Comparison of ENCODE assay signal across 19 cellular contexts in the genomic region with DNA sequence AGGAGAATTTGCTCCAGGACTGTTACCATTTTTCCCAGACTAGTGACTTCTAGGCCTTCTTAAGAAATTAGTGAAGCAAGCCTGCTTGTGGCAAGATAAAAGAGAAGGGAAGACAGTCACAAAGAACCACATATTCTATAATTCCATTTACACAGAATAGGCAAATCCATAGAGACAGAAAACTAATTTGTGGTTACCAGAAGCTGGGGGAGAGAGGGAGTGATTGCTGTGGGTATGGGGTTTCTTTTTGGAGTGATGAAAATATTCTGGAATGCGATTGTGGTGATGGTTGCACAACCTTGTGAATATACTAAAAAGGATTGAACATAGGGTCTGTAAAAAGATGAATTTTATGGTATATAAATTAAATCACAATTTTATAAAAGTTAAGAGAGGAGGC. TPM values are rescaled to one million over a fixed set of nuclear protein-coding genes. Genes with fewer than 3 reads are reported as not detected.
DNase-seq lines count a peak whose midpoint lies in the region; ATAC-seq and TF ChIP-seq lines count a peak whose summit lies in the region.
"Had no signal": no experiment of that assay in that cellular context is flagged by ENCODE, and none has a peak within 500 bp of the region (broad histone marks: within the 10 kb centered on the region; RNA-seq: fewer than 3 reads in every experiment).

No MANE protein-coding gene starts in this region.

- no peaks in the 10 kb centered on the region for H3K79me2 ChIP-seq in osteoblast (ENCODE audit: insufficient read depth, low read length)

- H4K20me1 ChIP-seq in osteoblast (ENCODE audit: insufficient read depth, low read length): no peaks in the 10 kb centered on the region

- peaks cover 8% of the 10 kb centered on the region for H3K27me3 Mint-ChIP-seq in chondrocyte (ENCODE audit: low read depth)
- H3K27me3 Mint-ChIP-seq in WTC11 (ENCODE audit: low read depth): peaks cover 3% of the 10 kb centered on the region; the same call in 1 of the 2 replicates

- no peak overlapping the region for H3K4me3 Mint-ChIP-seq in chondrocyte (ENCODE audit: unreplicated experiment)
- H3K4me3 Mint-ChIP-seq in WTC11: no peak overlapping the region
- H3K4me3 Mint-ChIP-seq: CD14-positive monocyte, HFFc6 had no signal

- H3K36me3 Mint-ChIP-seq in chondrocyte (ENCODE audit: low read depth) (peaks cover 1% of the 10 kb centered on the region), WTC11 (no peaks in the 10 kb centered on the region)
- H3K36me3 Mint-ChIP-seq: CD14-positive monocyte had no signal

- H3K4me1 ChIP-seq in osteoblast (ENCODE audit: insufficient read depth, low read length): peaks cover 18% of the 10 kb centered on the region
- H3K4me1 ChIP-seq: A549 had no signal

- POLR2A ChIA-PET in WTC11 (lab: Charles Lee): no interaction called here

- ATAC-seq in WTC11: no peak
- ATAC-seq: A549, Panc1 had no signal

- H3K27me3 ChIP-seq in osteoblast (ENCODE audit: insufficient read depth, low read length): peaks cover 13% of the 10 kb centered on the region

- H3K36me3 ChIP-seq in osteoblast (ENCODE audit: insufficient read depth, low read length): no peaks in the 10 kb centered on the region

- no peaks in the 10 kb centered on the region for H3K9me3 ChIP-seq in osteoblast (ENCODE audit: low read depth, low read length)
- H3K9me3 ChIP-seq: A549, Caco-2 had no signal

- H3K4me2 ChIP-seq in osteoblast (ENCODE audit: insufficient read depth, low read length): peak overlapping the region; percentile 22
- H3K4me2 ChIP-seq: A549 had no signal

- no peak for TF ChIP-seq CTCF in osteoblast (IDR thresholded peaks at IDR 0.05; ENCODE audit: extremely low read depth, low read depth, low read length)
- no peak for TF ChIP-seq CTCF in chondrocyte (IDR thresholded peaks at IDR 0.05)
- TF ChIP-seq CTCF in WTC11 (IDR thresholded peaks at IDR 0.05): no peak

- H3K4me1 Mint-ChIP-seq in chondrocyte (ENCODE audit: low read depth): peaks cover 23% of the 10 kb centered on the region
- H3K4me1 Mint-ChIP-seq in WTC11: peaks cover 8% of the 10 kb centered on the region
- H3K4me1 Mint-ChIP-seq: CD14-positive monocyte had no signal

- CTCF ChIA-PET in WTC11 (lab: Charles Lee): no interaction called here

- no peak overlapping the region for H3K27ac Mint-ChIP-seq in chondrocyte (ENCODE audit: unreplicated experiment)
- no peak overlapping the region for H3K27ac Mint-ChIP-seq in WTC11
- H3K27ac Mint-ChIP-seq: CD14-positive monocyte, HFFc6 had no signal

- no peak overlapping the region for H3K4me3 ChIP-seq in osteoblast (ENCODE audit: insufficient read depth, low read length)
- H3K4me3 ChIP-seq: A549 had no signal

- DNase-seq in EH (ENCODE audit: low read depth): peak; percentile 12
- peak; percentile 44 for DNase-seq in RPMI7951 (ENCODE audit: low read depth)
- DNase-seq in fibroblast of gingiva (ENCODE audit: low read depth): peak; percentile 80
- DNase-seq in osteoblast (ENCODE audit: insufficient read length, low spot score, missing footprints): no peak
- no peak for DNase-seq in chondrocyte (ENCODE audit: low spot score)
- no peak for DNase-seq in WTC11 (ENCODE audit: low spot score)
- no peak for DNase-seq in DMS 273 (lab: John Stamatoyannopoulos, UW; ENCODE audit: unreplicated experiment)
- DNase-seq: Caco-2, DMS79 treated with DMSO at 0.1 percent for 48 hours, HFFc6, KG1, NCI-H1105 treated with DMSO at 0.1 percent for 48 hours, NCI-H187, NCI-H446, NCI-H774, SHP77 had no signal

- H2AFZ ChIP-seq in osteoblast (ENCODE audit: low read length): no peak overlapping the region

- H3K9me3 Mint-ChIP-seq in chondrocyte (ENCODE audit: low read depth) (no peaks in the 10 kb centered on the region), WTC11 (no peaks in the 10 kb centered on the region)
- H3K9me3 Mint-ChIP-seq: HFFc6 had no signal

- H3K27ac ChIP-seq in osteoblast (ENCODE audit: low read depth, low read length): no peak overlapping the region
- H3K27ac ChIP-seq: A549 had no signal

TF ChIP-seq in WTC11, 78 proteins besides CTCF, POLR2A, EP300 and RAD21 (continues in another document):
- TF ChIP-seq TP53 (CRISPR knock-in tag; IDR thresholded peaks at IDR 0.05): no peak
- TF ChIP-seq TCF7 (CRISPR knock-in tag; IDR thresholded peaks at IDR 0.05; ENCODE audit: low read depth): no peak
- TF ChIP-seq, protein P1, sequence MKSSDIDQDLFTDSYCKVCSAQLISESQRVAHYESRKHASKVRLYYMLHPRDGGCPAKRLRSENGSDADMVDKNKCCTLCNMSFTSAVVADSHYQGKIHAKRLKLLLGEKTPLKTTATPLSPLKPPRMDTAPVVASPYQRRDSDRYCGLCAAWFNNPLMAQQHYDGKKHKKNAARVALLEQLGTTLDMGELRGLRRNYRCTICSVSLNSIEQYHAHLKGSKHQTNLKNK (CRISPR knock-in tag; IDR thresholded peaks at IDR 0.05): no peak
- TF ChIP-seq NFATC4 (CRISPR knock-in tag; IDR thresholded peaks at IDR 0.05): no peak
- TF ChIP-seq, protein P2, sequence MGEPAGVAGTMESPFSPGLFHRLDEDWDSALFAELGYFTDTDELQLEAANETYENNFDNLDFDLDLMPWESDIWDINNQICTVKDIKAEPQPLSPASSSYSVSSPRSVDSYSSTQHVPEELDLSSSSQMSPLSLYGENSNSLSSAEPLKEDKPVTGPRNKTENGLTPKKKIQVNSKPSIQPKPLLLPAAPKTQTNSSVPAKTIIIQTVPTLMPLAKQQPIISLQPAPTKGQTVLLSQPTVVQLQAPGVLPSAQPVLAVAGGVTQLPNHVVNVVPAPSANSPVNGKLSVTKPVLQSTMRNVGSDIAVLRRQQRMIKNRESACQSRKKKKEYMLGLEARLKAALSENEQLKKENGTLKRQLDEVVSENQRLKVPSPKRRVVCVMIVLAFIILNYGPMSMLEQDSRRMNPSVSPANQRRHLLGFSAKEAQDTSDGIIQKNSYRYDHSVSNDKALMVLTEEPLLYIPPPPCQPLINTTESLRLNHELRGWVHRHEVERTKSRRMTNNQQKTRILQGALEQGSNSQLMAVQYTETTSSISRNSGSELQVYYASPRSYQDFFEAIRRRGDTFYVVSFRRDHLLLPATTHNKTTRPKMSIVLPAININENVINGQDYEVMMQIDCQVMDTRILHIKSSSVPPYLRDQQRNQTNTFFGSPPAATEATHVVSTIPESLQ (CRISPR knock-in tag; IDR thresholded peaks at IDR 0.05): no peak
- TF ChIP-seq, protein P3, sequence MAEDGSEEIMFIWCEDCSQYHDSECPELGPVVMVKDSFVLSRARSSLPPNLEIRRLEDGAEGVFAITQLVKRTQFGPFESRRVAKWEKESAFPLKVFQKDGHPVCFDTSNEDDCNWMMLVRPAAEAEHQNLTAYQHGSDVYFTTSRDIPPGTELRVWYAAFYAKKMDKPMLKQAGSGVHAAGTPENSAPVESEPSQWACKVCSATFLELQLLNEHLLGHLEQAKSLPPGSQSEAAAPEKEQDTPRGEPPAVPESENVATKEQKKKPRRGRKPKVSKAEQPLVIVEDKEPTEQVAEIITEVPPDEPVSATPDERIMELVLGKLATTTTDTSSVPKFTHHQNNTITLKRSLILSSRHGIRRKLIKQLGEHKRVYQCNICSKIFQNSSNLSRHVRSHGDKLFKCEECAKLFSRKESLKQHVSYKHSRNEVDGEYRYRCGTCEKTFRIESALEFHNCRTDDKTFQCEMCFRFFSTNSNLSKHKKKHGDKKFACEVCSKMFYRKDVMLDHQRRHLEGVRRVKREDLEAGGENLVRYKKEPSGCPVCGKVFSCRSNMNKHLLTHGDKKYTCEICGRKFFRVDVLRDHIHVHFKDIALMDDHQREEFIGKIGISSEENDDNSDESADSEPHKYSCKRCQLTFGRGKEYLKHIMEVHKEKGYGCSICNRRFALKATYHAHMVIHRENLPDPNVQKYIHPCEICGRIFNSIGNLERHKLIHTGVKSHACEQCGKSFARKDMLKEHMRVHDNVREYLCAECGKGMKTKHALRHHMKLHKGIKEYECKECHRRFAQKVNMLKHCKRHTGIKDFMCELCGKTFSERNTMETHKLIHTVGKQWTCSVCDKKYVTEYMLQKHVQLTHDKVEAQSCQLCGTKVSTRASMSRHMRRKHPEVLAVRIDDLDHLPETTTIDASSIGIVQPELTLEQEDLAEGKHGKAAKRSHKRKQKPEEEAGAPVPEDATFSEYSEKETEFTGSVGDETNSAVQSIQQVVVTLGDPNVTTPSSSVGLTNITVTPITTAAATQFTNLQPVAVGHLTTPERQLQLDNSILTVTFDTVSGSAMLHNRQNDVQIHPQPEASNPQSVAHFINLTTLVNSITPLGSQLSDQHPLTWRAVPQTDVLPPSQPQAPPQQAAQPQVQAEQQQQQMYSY (CRISPR knock-in tag; IDR thresholded peaks at IDR 0.05): no peak
- TF ChIP-seq, protein P4, sequence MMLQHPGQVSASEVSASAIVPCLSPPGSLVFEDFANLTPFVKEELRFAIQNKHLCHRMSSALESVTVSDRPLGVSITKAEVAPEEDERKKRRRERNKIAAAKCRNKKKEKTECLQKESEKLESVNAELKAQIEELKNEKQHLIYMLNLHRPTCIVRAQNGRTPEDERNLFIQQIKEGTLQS (CRISPR knock-in tag; conservative IDR thresholded peaks at IDR 0.05): no peak
- TF ChIP-seq FOXP1 (CRISPR knock-in tag; IDR thresholded peaks at IDR 0.05; ENCODE audit: borderline replicate concordance): no peak
- no peak for TF ChIP-seq NFE2L1 (CRISPR knock-in tag; IDR thresholded peaks at IDR 0.05)
- TF ChIP-seq ESRRA (CRISPR knock-in tag; IDR thresholded peaks at IDR 0.05; ENCODE audit: borderline replicate concordance): no peak
- no peak for TF ChIP-seq NR3C1 (CRISPR knock-in tag; conservative IDR thresholded peaks at IDR 0.05; ENCODE audit: low read depth)
- TF ChIP-seq, protein P5, sequence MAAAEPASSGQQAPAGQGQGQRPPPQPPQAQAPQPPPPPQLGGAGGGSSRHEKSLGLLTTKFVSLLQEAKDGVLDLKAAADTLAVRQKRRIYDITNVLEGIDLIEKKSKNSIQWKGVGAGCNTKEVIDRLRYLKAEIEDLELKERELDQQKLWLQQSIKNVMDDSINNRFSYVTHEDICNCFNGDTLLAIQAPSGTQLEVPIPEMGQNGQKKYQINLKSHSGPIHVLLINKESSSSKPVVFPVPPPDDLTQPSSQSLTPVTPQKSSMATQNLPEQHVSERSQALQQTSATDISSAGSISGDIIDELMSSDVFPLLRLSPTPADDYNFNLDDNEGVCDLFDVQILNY (CRISPR knock-in tag; IDR thresholded peaks at IDR 0.05): no peak

RNA-seq across cellular contexts. Expression of a gene that starts 37.5 kb away (rescaled TPM):
- total RNA-seq in RPMI7951 (2014; rRNA removed; shearing (Covaris generic)): 0.78 and 1.4 TPM in 2 replicates
- total RNA-seq in osteoblast: 14.8 and 15.9 TPM in 2 replicates
- total RNA-seq in chondrocyte: 35.0 to 93.2 TPM (median 35.1 TPM) in 3 replicates
- 1.2 to 1.7 TPM (median 1.5 TPM) in 3 replicates for total RNA-seq in WTC11 (2021)
- total RNA-seq: HFFc6 had no signal

Comparison
In these comparisons a context has a peak if more than half of its experiments do, and no peak if none do; other contexts are left out.
1. DNase-seq: peak in EH (single experiment), RPMI7951 (single experiment) and fibroblast of gingiva (single experiment); none in osteoblast (single experiment), chondrocyte (single experiment), WTC11 (single experiment) and DMS 273 (single experiment).